ENCODE assay signal across 25 cellular contexts in genomic region chr4:136441629-136442282, GRCh38.
"Had no signal": no experiment of that assay in that cellular context is flagged by ENCODE, and none has a peak within 500 bp of the region (broad histone marks: within the 10 kb centered on the region; RNA-seq: fewer than 3 reads in every experiment).

No MANE protein-coding gene starts in this region.

- H3K27ac ChIP-seq: brain microvascular endothelial cell, cardiac muscle cell had no signal

- H3K4me3 ChIP-seq: cardiac muscle cell, K562 had no signal

- ATAC-seq: activated CD8-positive, alpha-beta memory T cell treated with anti-CD3 and anti-CD28 coated beads, Interleukin-2, amount 10 ng/mL, durations not matched to agents 7 days and 5 days; K562; PC-3 had no signal

- DNase-seq: activated B cell treated with CpG ODN at 0.5 μM for 24 hours; activated CD4-positive, alpha-beta T cell treated with anti-CD3 and anti-CD28 coated beads for 1 hour; activated CD4-positive, alpha-beta T cell treated with anti-CD3 and anti-CD28 coated beads, Interleukin-2, amount 10 ng/mL, durations not matched to agents 24 days and 14 days; activated CD4-positive, alpha-beta T cell treated with anti-CD3 and anti-CD28 coated beads, Interleukin-2, amount 50 U/mL, for 48 hours; activated CD8-positive, alpha-beta memory T cell treated with anti-CD3 and anti-CD28 coated beads, Interleukin-2, amount 10 ng/mL, durations not matched to agents 7 days and 5 days; activated effector memory CD4-positive, alpha-beta T cell treated with anti-CD3 and anti-CD28 coated beads, Interleukin-2, amount 50 U/mL, for 16 hours; activated naive CD4-positive, alpha-beta T cell treated with anti-CD3 and anti-CD28 coated beads for 36 hours; activated T-cell treated with anti-CD3 and anti-CD28 coated beads, Interleukin-2, amount 50 U/mL, for 24 hours; amygdala; brain microvascular endothelial cell; Karpas-422; MM.1S; NCI-H1105; NCI-H1436; NCI-H1694 treated with DMSO at 0.1 percent for 48 hours; NCI-H2081; NCI-H524; PC-3; SIG-M5; T-helper 2 cell; T1000 had no signal

- H3K27me3 ChIP-seq: brain microvascular endothelial cell, cardiac muscle cell had no signal

- FAIRE-seq: K562, RCC 7860, TTC549 had no signal

- H3K36me3 ChIP-seq: brain microvascular endothelial cell, cardiac muscle cell had no signal
